39 cellular contexts compared by ENCODE assay signal in genomic region chr4:158319880-158320279, GRCh38.
"Had no signal": no experiment of that assay in that cellular context is flagged by ENCODE, and none has a peak within 500 bp of the region (broad histone marks: within the 10 kb centered on the region; RNA-seq: fewer than 3 reads in every experiment).

No MANE protein-coding gene starts in this region.

- DNase-seq: activated effector memory CD4-positive, alpha-beta T cell treated with anti-CD3 and anti-CD28 coated beads, Interleukin-2, amount 50 U/mL, for 16 hours; activated effector memory CD4-positive, alpha-beta T cell treated with Interleukin-2 at 50 U/mL for 16 hours; activated gamma-delta T cell; activated gamma-delta T cell treated with Interleukin-2 at 50 U/mL for 16 hours; activated naive CD4-positive, alpha-beta T cell; activated naive CD4-positive, alpha-beta T cell treated with anti-CD3 and anti-CD28 coated beads for 36 hours; activated naive CD4-positive, alpha-beta T cell treated with anti-CD3 and anti-CD28 coated beads, Interleukin-2, amount 10 ng/mL, durations not matched to agents 7 days and 5 days; activated naive CD4-positive, alpha-beta T cell treated with anti-CD3 and anti-CD28 coated beads, Interleukin-2, amount 50 U/mL, for 16 hours; activated naive CD4-positive, alpha-beta T cell treated with Interleukin-2 at 50 U/mL for 16 hours; activated naive CD8-positive, alpha-beta T cell treated with anti-CD3 and anti-CD28 coated beads for 36 hours; activated naive CD8-positive, alpha-beta T cell treated with anti-CD3 and anti-CD28 coated beads, Interleukin-2, amount 10 ng/mL, durations not matched to agents 7 days and 5 days; activated naive CD8-positive, alpha-beta T cell treated with anti-CD3 and anti-CD28 coated beads, Interleukin-2, amount 50 U/mL, for 24 hours; activated T-cell treated with anti-CD3 and anti-CD28 coated beads for 4 hours; activated T-cell treated with anti-CD3 and anti-CD28 coated beads, Interleukin-2, amount 50 U/mL, for 1 hour; activated T-cell treated with anti-CD3 and anti-CD28 coated beads, Interleukin-2, amount 50 U/mL, for 24 hours; activated T-cell treated with anti-CD3 and anti-CD28 coated beads, Interleukin-2, amount 50 U/mL, for 4 hours; activated T-cell treated with anti-CD3 and anti-CD28 coated beads, Interleukin-2, amount 50 U/mL, for 48 hours; activated T-cell treated with anti-CD3 and anti-CD28 coated beads, Interleukin-2, amount 50 U/mL, for 72 hours; adrenal gland; amniotic stem cell; amygdala; anterior cingulate cortex; aorta; body of pancreas; brain microvascular endothelial cell; caudate nucleus; central memory CD4-positive, alpha-beta T cell; cerebellar nuclear complex had no signal

- H3K4me3 Mint-ChIP-seq: activated naive CD4-positive, alpha-beta T cell treated with anti-CD3 and anti-CD28 coated beads for 36 hours; activated naive CD4-positive, alpha-beta T cell treated with anti-CD3 and anti-CD28 coated beads, Interleukin-2, amount 10 ng/mL, durations not matched to agents 7 days and 5 days; activated naive CD4-positive, alpha-beta T cell treated with anti-CD3 and anti-CD28 coated beads, Interleukin-2, amount 50 U/mL, for 24 hours; activated naive CD8-positive, alpha-beta T cell; activated naive CD8-positive, alpha-beta T cell treated with anti-CD3 and anti-CD28 coated beads for 36 hours; activated naive CD8-positive, alpha-beta T cell treated with anti-CD3 and anti-CD28 coated beads, Interleukin-2, amount 10 ng/mL, durations not matched to agents 7 days and 5 days; activated naive CD8-positive, alpha-beta T cell treated with anti-CD3 and anti-CD28 coated beads, Interleukin-2, amount 50 U/mL, for 24 hours; activated T-cell treated with anti-CD3 and anti-CD28 coated beads, Interleukin-2, amount 50 U/mL, for 24 hours; activated T-cell treated with anti-CD3 and anti-CD28 coated beads, Interleukin-2, amount 50 U/mL, for 4 hours; activated T-cell treated with anti-CD3 and anti-CD28 coated beads, Interleukin-2, amount 50 U/mL, for 72 hours; activated T-helper 1 cell treated with anti-CD3 and anti-CD28 coated beads, Interleukin-12 subunit alpha, Interleukin-12 subunit beta, Interleukin-2, Interleukin-4 antibody, amounts not matched to agents 30 ng/mL and 10 ng/mL and 1 ng/mL, durations not matched to agents 14 hours and 24 hours and 36 hours; activated T-helper 17 cell treated with anti-CD3 and anti-CD28 coated beads, Interleukin-2, amount 50 U/mL, for 72 hours; brain; central memory CD8-positive, alpha-beta T cell had no signal

- H3K9me3 Mint-ChIP-seq: activated naive CD4-positive, alpha-beta T cell treated with anti-CD3 and anti-CD28 coated beads for 36 hours; activated naive CD4-positive, alpha-beta T cell treated with anti-CD3 and anti-CD28 coated beads, Interleukin-2, amount 10 ng/mL, durations not matched to agents 7 days and 5 days; activated naive CD4-positive, alpha-beta T cell treated with anti-CD3 and anti-CD28 coated beads, Interleukin-2, amount 50 U/mL, for 24 hours; activated naive CD8-positive, alpha-beta T cell treated with anti-CD3 and anti-CD28 coated beads, Interleukin-2, amount 10 ng/mL, durations not matched to agents 7 days and 5 days; activated naive CD8-positive, alpha-beta T cell treated with anti-CD3 and anti-CD28 coated beads, Interleukin-2, amount 50 U/mL, for 24 hours; activated T-cell treated with anti-CD3 and anti-CD28 coated beads, Interleukin-2, amount 50 U/mL, for 24 hours; activated T-cell treated with anti-CD3 and anti-CD28 coated beads, Interleukin-2, amount 50 U/mL, for 4 hours; activated T-helper 1 cell treated with anti-CD3 and anti-CD28 coated beads, Interleukin-12 subunit alpha, Interleukin-12 subunit beta, Interleukin-2, Interleukin-4 antibody, amounts not matched to agents 30 ng/mL and 10 ng/mL and 1 ng/mL, durations not matched to agents 14 hours and 24 hours and 36 hours; activated T-helper 17 cell treated with anti-CD3 and anti-CD28 coated beads, Interleukin-2, amount 50 U/mL, for 72 hours; activated T-helper 2 cell treated with anti-CD3 and anti-CD28 coated beads, Interferon-gamma antibody, Interleukin-2, Interleukin-4, amounts not matched to agents 10 μg/mL and 5 μg/mL and 100 μg/mL, durations not matched to agents 14 hours and 24 hours and 36 hours had no signal

- H3K4me1 Mint-ChIP-seq: activated naive CD4-positive, alpha-beta T cell treated with anti-CD3 and anti-CD28 coated beads, Interleukin-2, amount 10 ng/mL, durations not matched to agents 7 days and 5 days; activated naive CD4-positive, alpha-beta T cell treated with anti-CD3 and anti-CD28 coated beads, Interleukin-2, amount 50 U/mL, for 24 hours; activated naive CD8-positive, alpha-beta T cell treated with anti-CD3 and anti-CD28 coated beads for 36 hours; activated naive CD8-positive, alpha-beta T cell treated with anti-CD3 and anti-CD28 coated beads, Interleukin-2, amount 10 ng/mL, durations not matched to agents 7 days and 5 days; activated naive CD8-positive, alpha-beta T cell treated with anti-CD3 and anti-CD28 coated beads, Interleukin-2, amount 50 U/mL, for 24 hours; activated T-helper 17 cell treated with anti-CD3 and anti-CD28 coated beads, Interleukin-2, amount 50 U/mL, for 72 hours; brain; central memory CD8-positive, alpha-beta T cell had no signal

- H3K4me1 ChIP-seq: adrenal gland, body of pancreas, breast epithelium had no signal

- H3K27ac ChIP-seq: adrenal gland, ascending aorta, body of pancreas, brain microvascular endothelial cell, breast epithelium, cardiac muscle cell had no signal

- H3K27ac Mint-ChIP-seq: activated naive CD4-positive, alpha-beta T cell treated with anti-CD3 and anti-CD28 coated beads for 36 hours; activated naive CD4-positive, alpha-beta T cell treated with anti-CD3 and anti-CD28 coated beads, Interleukin-2, amount 10 ng/mL, durations not matched to agents 7 days and 5 days; activated naive CD4-positive, alpha-beta T cell treated with anti-CD3 and anti-CD28 coated beads, Interleukin-2, amount 50 U/mL, for 24 hours; activated naive CD4-positive, alpha-beta T cell treated with anti-CD3 and anti-CD28 coated beads, Interleukin-2, amount 50 U/mL, for 72 hours; activated naive CD8-positive, alpha-beta T cell; activated naive CD8-positive, alpha-beta T cell treated with anti-CD3 and anti-CD28 coated beads for 36 hours; activated naive CD8-positive, alpha-beta T cell treated with anti-CD3 and anti-CD28 coated beads, Interleukin-2, amount 10 ng/mL, durations not matched to agents 7 days and 5 days; activated naive CD8-positive, alpha-beta T cell treated with anti-CD3 and anti-CD28 coated beads, Interleukin-2, amount 50 U/mL, for 24 hours; activated T-cell treated with anti-CD3 and anti-CD28 coated beads, Interleukin-2, amount 50 U/mL, for 24 hours; activated T-cell treated with anti-CD3 and anti-CD28 coated beads, Interleukin-2, amount 50 U/mL, for 72 hours; activated T-helper 1 cell treated with anti-CD3 and anti-CD28 coated beads, Interleukin-12 subunit alpha, Interleukin-12 subunit beta, Interleukin-2, Interleukin-4 antibody, amounts not matched to agents 30 ng/mL and 10 ng/mL and 1 ng/mL, durations not matched to agents 14 hours and 24 hours and 36 hours; activated T-helper 17 cell treated with anti-CD3 and anti-CD28 coated beads, Interleukin-2, amount 50 U/mL, for 72 hours; activated T-helper 2 cell treated with anti-CD3 and anti-CD28 coated beads, Interferon-gamma antibody, Interleukin-2, Interleukin-4, amounts not matched to agents 10 μg/mL and 5 μg/mL and 100 μg/mL, durations not matched to agents 14 hours and 24 hours and 36 hours; brain had no signal

- H3K9me3 ChIP-seq: adrenal gland, ascending aorta, body of pancreas, breast epithelium had no signal

- H3K4me3 ChIP-seq: adrenal gland, ascending aorta, body of pancreas, breast epithelium, cardiac muscle cell had no signal

- H3K27me3 Mint-ChIP-seq: activated naive CD4-positive, alpha-beta T cell treated with anti-CD3 and anti-CD28 coated beads, Interleukin-2, amount 10 ng/mL, durations not matched to agents 7 days and 5 days; activated naive CD4-positive, alpha-beta T cell treated with anti-CD3 and anti-CD28 coated beads, Interleukin-2, amount 50 U/mL, for 24 hours; activated naive CD8-positive, alpha-beta T cell; activated naive CD8-positive, alpha-beta T cell treated with anti-CD3 and anti-CD28 coated beads for 36 hours; activated naive CD8-positive, alpha-beta T cell treated with anti-CD3 and anti-CD28 coated beads, Interleukin-2, amount 10 ng/mL, durations not matched to agents 7 days and 5 days; activated T-cell treated with anti-CD3 and anti-CD28 coated beads, Interleukin-2, amount 50 U/mL, for 24 hours; brain; central memory CD8-positive, alpha-beta T cell had no signal

- ATAC-seq: activated naive CD4-positive, alpha-beta T cell treated with anti-CD3 and anti-CD28 coated beads, Interleukin-2, amount 50 U/mL, for 72 hours; activated naive CD8-positive, alpha-beta T cell treated with anti-CD3 and anti-CD28 coated beads, Interleukin-2, amount 50 U/mL, for 24 hours; activated T-cell treated with anti-CD3 and anti-CD28 coated beads, Interleukin-2, amount 50 U/mL, for 4 hours; activated T-cell treated with anti-CD3 and anti-CD28 coated beads, Interleukin-2, amount 50 U/mL, for 72 hours; activated T-helper 17 cell treated with anti-CD3 and anti-CD28 coated beads, Interleukin-2, amount 50 U/mL, for 72 hours; body of pancreas had no signal

- H3K27me3 ChIP-seq: adrenal gland, ascending aorta, body of pancreas, brain microvascular endothelial cell, breast epithelium, cardiac muscle cell had no signal

- H3K36me3 Mint-ChIP-seq: activated naive CD4-positive, alpha-beta T cell treated with anti-CD3 and anti-CD28 coated beads, Interleukin-2, amount 10 ng/mL, durations not matched to agents 7 days and 5 days; activated naive CD4-positive, alpha-beta T cell treated with anti-CD3 and anti-CD28 coated beads, Interleukin-2, amount 50 U/mL, for 24 hours; activated naive CD4-positive, alpha-beta T cell treated with anti-CD3 and anti-CD28 coated beads, Interleukin-2, amount 50 U/mL, for 72 hours; activated naive CD8-positive, alpha-beta T cell; activated naive CD8-positive, alpha-beta T cell treated with anti-CD3 and anti-CD28 coated beads for 36 hours; activated naive CD8-positive, alpha-beta T cell treated with anti-CD3 and anti-CD28 coated beads, Interleukin-2, amount 10 ng/mL, durations not matched to agents 7 days and 5 days; brain had no signal

- H3K36me3 ChIP-seq: adrenal gland, ascending aorta, brain microvascular endothelial cell, breast epithelium, cardiac muscle cell had no signal
